Comparison of ENCODE assay signal across 8 cellular contexts in genomic region chrX:23784487-23785301, GRCh38. TPM values are rescaled to one million over a fixed set of nuclear protein-coding genes. Genes with fewer than 3 reads are reported as not detected.
DNase-seq lines count a peak whose midpoint lies in the region; ATAC-seq and TF ChIP-seq lines count a peak whose summit lies in the region.

No MANE protein-coding gene starts in this region.

- H3K36me3 ChIP-seq in parathyroid adenoma (ENCODE audit: control insufficient read depth, insufficient read depth, low read length) (no peaks in the 10 kb centered on the region), H7 (replicated peaks; ENCODE audit: control insufficient read depth, insufficient read depth, low read length) (peaks cover 4% of the 10 kb centered on the region)

- H3K27me3 ChIP-seq in parathyroid adenoma (ENCODE audit: control insufficient read depth, insufficient read depth, low read length) (no peaks in the 10 kb centered on the region), H7 (ENCODE audit: control insufficient read depth, insufficient read depth, low read length) (no peaks in the 10 kb centered on the region)

- peak overlapping the region; percentile 95 for H3K4me3 Mint-ChIP-seq in activated CD4-positive, alpha-beta T cell treated with anti-CD3 and anti-CD28 coated beads, Interleukin-2, amount 10 ng/mL, durations not matched to agents 24 days and 14 days

- TF ChIP-seq CTCF in epithelial cell of proximal tubule (conservative IDR thresholded peaks at IDR 0.05; ENCODE audit: low read depth, low read length) (no peak), parathyroid adenoma (IDR thresholded peaks at IDR 0.05) (no peak)

- peaks cover 28% of the 10 kb centered on the region for H3K4me1 Mint-ChIP-seq in activated CD4-positive, alpha-beta T cell treated with anti-CD3 and anti-CD28 coated beads, Interleukin-2, amount 10 ng/mL, durations not matched to agents 24 days and 14 days

- H3K4me3 ChIP-seq in epithelial cell of proximal tubule (ENCODE audit: low read depth, low read length), result peak overlapping the region; percentile 77
- H3K4me3 ChIP-seq in parathyroid adenoma (ENCODE audit: low read depth, low read length), result peak overlapping the region; percentile 57
- H3K4me3 ChIP-seq in H7 (ENCODE audit: insufficient read depth, low read depth, low read length), result no peak overlapping the region; the same call in 1 of the 2 replicates

- H3K27me3 Mint-ChIP-seq in activated CD4-positive, alpha-beta T cell treated with anti-CD3 and anti-CD28 coated beads, Interleukin-2, amount 10 ng/mL, durations not matched to agents 24 days and 14 days, result no peaks in the 10 kb centered on the region

- peak overlapping the region; percentile 67 for H3K4me2 ChIP-seq in parathyroid adenoma (ENCODE audit: low read length)

- H3K9ac ChIP-seq in parathyroid adenoma, result no peak overlapping the region

- peak overlapping the region; percentile 90 for H3K27ac ChIP-seq in parathyroid adenoma

- H3K27ac Mint-ChIP-seq in activated CD4-positive, alpha-beta T cell treated with anti-CD3 and anti-CD28 coated beads, Interleukin-2, amount 10 ng/mL, durations not matched to agents 24 days and 14 days, result peak overlapping the region; percentile 91

- ATAC-seq in HG03469 (IDR thresholded peaks at IDR 0.05; ENCODE audit: unreplicated experiment), result no peak

- no peak overlapping the region for H2AFZ ChIP-seq in parathyroid adenoma

- H3K79me2 ChIP-seq in parathyroid adenoma, result no peaks in the 10 kb centered on the region

- H3K4me1 ChIP-seq in parathyroid adenoma, result no peaks in the 10 kb centered on the region

- peak; percentile 60 for DNase-seq in activated CD4-positive, alpha-beta T cell treated with anti-CD3 and anti-CD28 coated beads, Interleukin-2, amount 10 ng/mL, durations not matched to agents 24 days and 14 days
- no peak for DNase-seq in activated CD4-positive, alpha-beta T cell treated with anti-CD3 and anti-CD28 coated beads for 1 hour
- peak; percentile 88 for DNase-seq in SIG-M5 treated with dmso at 0.1 percent for 504 hours (lab: John Stamatoyannopoulos, UW; ENCODE audit: unreplicated experiment)
- no peak for DNase-seq in epithelial cell of proximal tubule (ENCODE audit: low read depth)
- no peak for DNase-seq in DMS79 (lab: John Stamatoyannopoulos, UW)
- DNase-seq in H7, result no peak

- no peaks in the 10 kb centered on the region for H3K9me3 Mint-ChIP-seq in activated CD4-positive, alpha-beta T cell treated with anti-CD3 and anti-CD28 coated beads, Interleukin-2, amount 10 ng/mL, durations not matched to agents 24 days and 14 days

- peaks cover 26% of the 10 kb centered on the region for H3K36me3 Mint-ChIP-seq in activated CD4-positive, alpha-beta T cell treated with anti-CD3 and anti-CD28 coated beads, Interleukin-2, amount 10 ng/mL, durations not matched to agents 24 days and 14 days (ENCODE audit: low read depth)

- intact Hi-C loops in activated CD4-positive, alpha-beta T cell treated with anti-CD3 and anti-CD28 coated beads, Interleukin-2, amount 10 ng/mL, durations not matched to agents 24 days and 14 days (cut with micrococcal nuclease), result loop anchor here (5.0 kb wide), 2 partner anchors 268 to 368 kb away; partner anchors contain the start of gene EIF2S3

- H3K9me3 ChIP-seq in parathyroid adenoma (ENCODE audit: control insufficient read depth, low read length), result no peaks in the 10 kb centered on the region

RNA-seq across cellular contexts. Expression of gene SAT1, which starts 1.7 kb away (rescaled TPM):
- total RNA-seq in activated CD4-positive, alpha-beta T cell treated with anti-CD3 and anti-CD28 coated beads, Interleukin-2, amount 10 ng/mL, durations not matched to agents 24 days and 14 days, result 58.3 and 59.9 TPM in 2 replicates
- 191 and 1,141 TPM in 2 replicates for total RNA-seq in epithelial cell of proximal tubule
- total RNA-seq in H7 (2014; rRNA removed; shearing (Covaris generic)), result 107 and 187 TPM in 2 replicates

RNA-seq across cellular contexts. Expression of gene ACOT9, which starts 41.6 kb away (rescaled TPM):
- 53.3 and 54.6 TPM in 2 replicates for total RNA-seq in activated CD4-positive, alpha-beta T cell treated with anti-CD3 and anti-CD28 coated beads, Interleukin-2, amount 10 ng/mL, durations not matched to agents 24 days and 14 days
- total RNA-seq in epithelial cell of proximal tubule, result 56.3 and 59.0 TPM in 2 replicates
- total RNA-seq in H7 (2014; rRNA removed; shearing (Covaris generic)), result 47.0 and 48.5 TPM in 2 replicates

Comparison
In these comparisons a context has a peak if more than half of its experiments do, and no peak if none do; other contexts are left out.
1. DNase-seq: peak in activated CD4-positive, alpha-beta T cell treated with anti-CD3 and anti-CD28 coated beads, Interleukin-2, amount 10 ng/mL, durations not matched to agents 24 days and 14 days (single experiment) and SIG-M5 treated with dmso at 0.1 percent for 504 hours (single experiment); none in activated CD4-positive, alpha-beta T cell treated with anti-CD3 and anti-CD28 coated beads for 1 hour (single experiment), epithelial cell of proximal tubule (single experiment), DMS79 (single experiment) and H7 (single experiment).